In genomic region chr7:70353948-70354335, GRCh38 we compare ENCODE assay signal across 19 cellular contexts.
DNase-seq lines count a peak whose midpoint lies in the region; TF ChIP-seq lines count a peak whose summit lies in the region.
"Had no signal": no experiment of that assay in that cellular context is flagged by ENCODE, and none has a peak within 500 bp of the region (broad histone marks: within the 10 kb centered on the region; RNA-seq: fewer than 3 reads in every experiment).

No MANE protein-coding gene starts in this region.

- peak overlapping the region in 2 of 3 experiments; percentile 16 to 54 for H3K27ac Mint-ChIP-seq in nephron

- H3K4me3 Mint-ChIP-seq in nephron, result no peak overlapping the region

- H3K36me3 ChIP-seq in esophagus squamous epithelium (no peaks in the 10 kb centered on the region), colonic mucosa (no peaks in the 10 kb centered on the region)

- peaks cover 68% of the 10 kb centered on the region for H3K4me1 Mint-ChIP-seq in nephron

- DNase-seq in D341Med (ENCODE audit: low spot score), result peak; percentile 38
- peak; percentile 15 for DNase-seq in SK-N-DZ (ENCODE audit: low spot score)
- DNase-seq in esophagus squamous epithelium (lab: John Stamatoyannopoulos, UW), result no peak
- no peak for DNase-seq in dorsolateral prefrontal cortex
- DNase-seq in inferior parietal cortex (ENCODE audit: extremely low spot score), result no peak
- no peak for DNase-seq in colonic mucosa
- DNase-seq: Caco-2; DMS53; EL; KBM-7; NCI-H1417 treated with DMSO at 0.1 percent for 48 hours; NCI-H345; NCI-H526; NK-92 treated with Interleukin-12 subunit alpha and Interleukin-12 subunit beta, amount 100 ng/mL, for 24 hours; Right ventricle myocardium superior; T-helper 1 cell had no signal

- 62 to 80% methylated on average over 4 of the region's 4 CpGs for WGBS in esophagus squamous epithelium, 2 donors

- H3K27me3 ChIP-seq in esophagus squamous epithelium (peaks cover 0 to 4% (median 0%) of the 10 kb centered on the region in 4 donors), dorsolateral prefrontal cortex (no peaks in the 10 kb centered on the region), colonic mucosa (no peaks in the 10 kb centered on the region)

- no peak for TF ChIP-seq POLR2A in esophagus squamous epithelium (IDR thresholded peaks at IDR 0.05)

- H3K36me3 Mint-ChIP-seq in nephron (ENCODE audit: low read depth), result no peaks in the 10 kb centered on the region
- H3K36me3 Mint-ChIP-seq: CD4-positive, CD25-positive, alpha-beta regulatory T cell had no signal

- H3K9ac ChIP-seq in colonic mucosa (ENCODE audit: low read depth in 2 of 2, low read length in 2 of 2), result no peak overlapping the region

- no peaks in the 10 kb centered on the region for H3K9me3 Mint-ChIP-seq in nephron

- no peak for TF ChIP-seq CTCF in esophagus squamous epithelium (IDR thresholded peaks at IDR 0.05)
- no peak for TF ChIP-seq CTCF in nephron (IDR thresholded peaks at IDR 0.05; ENCODE audit: unreplicated experiment in 3 of 3)
- TF ChIP-seq CTCF in dorsolateral prefrontal cortex (IDR thresholded peaks at IDR 0.05 in 54 of 56, conservative IDR thresholded peaks at IDR 0.05 in 2 of 56; ENCODE audit: low read depth in 1 of 56, partially characterized antibody in 56 of 56), result no peak
- TF ChIP-seq CTCF in colonic mucosa (IDR thresholded peaks at IDR 0.05), result no peak

- intact Hi-C loops in esophagus squamous epithelium (cut with DNase I), result no loop called here
- intact Hi-C loops in dorsolateral prefrontal cortex (cut with DNase I), result no loop called here
- intact Hi-C loops in colonic mucosa (cut with DNase I), result no loop called here

- peak overlapping the region in 3 of 4 donors; percentile 2 to 65 (median 45) for H3K27ac ChIP-seq in esophagus squamous epithelium
- H3K27ac ChIP-seq in dorsolateral prefrontal cortex, result no peak overlapping the region
- no peak overlapping the region for H3K27ac ChIP-seq in colonic mucosa

- peaks cover 8% of the 10 kb centered on the region for H3K27me3 Mint-ChIP-seq in nephron (ENCODE audit: low read depth)
- H3K27me3 Mint-ChIP-seq: CD4-positive, CD25-positive, alpha-beta regulatory T cell had no signal

- H3K4me3 ChIP-seq in esophagus squamous epithelium, result no peak overlapping the region
- H3K4me3 ChIP-seq in dorsolateral prefrontal cortex, result no peak overlapping the region
- no peak overlapping the region for H3K4me3 ChIP-seq in colonic mucosa
- H3K4me3 ChIP-seq: GM12878 had no signal

- H3K4me1 ChIP-seq in esophagus squamous epithelium (peaks cover 3 to 17% (median 7%) of the 10 kb centered on the region in 3 donors), colonic mucosa (no peaks in the 10 kb centered on the region)
- H3K4me1 ChIP-seq: Caco-2 had no signal

- H3K9me3 ChIP-seq in esophagus squamous epithelium, result no peaks in the 10 kb centered on the region
- H3K9me3 ChIP-seq in colonic mucosa, result no peaks in the 10 kb centered on the region
- H3K9me3 ChIP-seq: Caco-2 had no signal

Comparison
In these comparisons a context has a peak if more than half of its experiments do, and no peak if none do; other contexts are left out.
1. DNase-seq: peak in D341Med (single experiment) and SK-N-DZ (single experiment); none in esophagus squamous epithelium (single experiment), dorsolateral prefrontal cortex (0 of 10), inferior parietal cortex (single experiment) and colonic mucosa (single experiment).
2. H3K27ac ChIP-seq: peak in esophagus squamous epithelium (3 of 4); none in dorsolateral prefrontal cortex (0 of 59) and colonic mucosa (single experiment).